ENCODE assay signal across 9 cellular contexts in the genomic region with DNA sequence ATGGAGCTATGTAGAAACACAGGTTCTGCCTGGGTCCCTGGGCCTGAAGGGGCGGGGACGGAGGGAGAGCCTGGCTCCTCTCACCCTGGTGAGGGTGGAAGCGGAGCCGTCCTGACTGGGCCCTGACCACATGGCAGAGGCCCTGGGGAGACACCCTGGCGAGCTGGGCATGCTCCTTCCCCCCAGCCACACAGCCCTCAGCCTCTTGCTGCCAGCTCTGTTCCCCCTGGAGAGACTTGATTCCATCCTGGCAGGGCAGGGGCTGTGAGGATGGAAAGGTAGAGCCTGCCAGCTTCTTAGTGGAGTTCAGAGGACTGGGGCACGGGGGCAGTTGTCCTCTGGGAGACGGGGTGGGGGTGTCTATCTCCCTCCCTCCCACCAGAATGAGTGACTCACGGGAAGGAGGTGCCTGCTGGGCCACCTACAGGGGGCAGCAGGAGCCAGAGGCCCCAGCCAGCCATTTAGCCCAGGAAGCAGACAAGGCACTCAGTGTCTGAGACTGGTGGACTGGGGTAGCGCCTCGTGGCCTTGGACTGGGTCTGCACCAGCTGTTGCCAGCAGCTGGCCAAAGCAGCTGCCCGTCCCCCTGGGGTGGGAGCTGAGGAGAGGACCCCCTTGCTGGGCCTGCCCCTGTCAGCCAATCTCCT. TPM values are rescaled to one million over a fixed set of nuclear protein-coding genes. Genes with fewer than 3 reads are reported as not detected.
DNase-seq lines count a peak whose midpoint lies in the region; ATAC-seq and TF ChIP-seq lines count a peak whose summit lies in the region.
"Had no signal": no experiment of that assay in that cellular context is flagged by ENCODE, and none has a peak within 500 bp of the region (broad histone marks: within the 10 kb centered on the region; RNA-seq: fewer than 3 reads in every experiment).

No MANE protein-coding gene starts in this region.

- H3K4me3 ChIP-seq in colonic mucosa, result no peak overlapping the region

- H3K27ac ChIP-seq in colonic mucosa, result no peak overlapping the region

- intact Hi-C loops in left colon (cut with DNase I, micrococcal nuclease), result no loop called here
- intact Hi-C loops in colonic mucosa (cut with DNase I), result no loop called here

- H3K9ac ChIP-seq in colonic mucosa (ENCODE audit: low read depth in 2 of 2, low read length in 2 of 2), result no peak overlapping the region

- peak; percentile 1 for DNase-seq in DMS 273 treated with DMSO at 0.1 percent for 48 hours (lab: John Stamatoyannopoulos, UW)
- DNase-seq in H4 (ENCODE audit: low spot score), result peak; percentile 16
- peak; percentile 67 for DNase-seq in SK-MEL-5 (ENCODE audit: low read depth, low spot score)
- DNase-seq in left colon, result no peak
- no peak for DNase-seq in HCEC 1CT
- no peak for DNase-seq in G401 (ENCODE audit: low spot score)
- no peak for DNase-seq in colonic mucosa

- no peaks in the 10 kb centered on the region for H3K36me3 ChIP-seq in colonic mucosa

- no peaks in the 10 kb centered on the region for H3K9me3 ChIP-seq in colonic mucosa

- no peaks in the 10 kb centered on the region for H3K4me1 ChIP-seq in colonic mucosa

- in situ Hi-C loops in SK-MEL-5 (cut with HindIII; ENCODE audit: low pct_unique_long_range_greater_than_20kb, low sequenced_read_pairs) (no loop called here), G401 (cut with HindIII; ENCODE audit: low sequenced_read_pairs) (no loop called here)

- H3K27me3 ChIP-seq in colonic mucosa, result peaks cover 6% of the 10 kb centered on the region

- ATAC-seq in left colon (peak; percentile 42), HG02870 (IDR thresholded peaks at IDR 0.05; ENCODE audit: unreplicated experiment) (no peak)

- TF ChIP-seq CTCF in colonic mucosa (IDR thresholded peaks at IDR 0.05), result no peak

RNA-seq across cellular contexts. Expression of gene RNF17, which starts 22.8 kb away (rescaled TPM):
- not detected in 2 replicates for total RNA-seq in H4 (2014; rRNA removed; shearing (Covaris generic))
- not detected in 2 replicates for total RNA-seq in SK-MEL-5 (2014; rRNA removed; shearing (Covaris generic))
- 0.06 TPM in 1 of 2 replicates, not detected in the other for polyA plus RNA-seq in SK-MEL-5 (2015; cell fraction: cytosol; rRNA removed)
- polyA plus RNA-seq in SK-MEL-5 (2015; cell fraction: nucleus; rRNA removed), result not detected in 2 replicates
- total RNA-seq in left colon (under 1 TPM in 1 of 2 donors, not detected in 1; 0.18 TPM), colonic mucosa (not detected)
- total RNA-seq in G401 (2014; rRNA removed; shearing (Covaris generic)), result not detected in 2 replicates
- total RNA-seq: NCI-H460 had no signal

Comparison
In these comparisons a context has a peak if more than half of its experiments do, and no peak if none do; other contexts are left out.
1. DNase-seq: peak in DMS 273 treated with DMSO at 0.1 percent for 48 hours (single experiment), H4 (single experiment) and SK-MEL-5 (single experiment); none in left colon (0 of 2), HCEC 1CT (single experiment), G401 (single experiment) and colonic mucosa (single experiment).